Comparison of ENCODE assay signal across 21 cellular contexts in genomic region chr18:37396981-37397720, GRCh38.
DNase-seq lines count a peak whose midpoint lies in the region; ATAC-seq and TF ChIP-seq lines count a peak whose summit lies in the region.
"Had no signal": no experiment of that assay in that cellular context is flagged by ENCODE, and none has a peak within 500 bp of the region (broad histone marks: within the 10 kb centered on the region; RNA-seq: fewer than 3 reads in every experiment).

No MANE protein-coding gene starts in this region.

- no peak for TF ChIP-seq EP300 in esophagus muscularis mucosa (IDR thresholded peaks at IDR 0.05)

- no peaks in the 10 kb centered on the region for H3K36me3 ChIP-seq in esophagus muscularis mucosa
- H3K36me3 ChIP-seq: SJCRH30 had no signal

- WGBS in esophagus muscularis mucosa, result 66% methylated on average over 3 of the region's 5 CpGs

- DNase-seq in DMS79 treated with DMSO at 0.1 percent for 48 hours (lab: John Stamatoyannopoulos, UW), result peak; percentile 5
- no peak for DNase-seq in DMS79 (lab: John Stamatoyannopoulos, UW)
- peak; percentile 74 for DNase-seq in myocyte (ENCODE audit: low read depth)
- no peak for DNase-seq in NCI-H748 treated with DMSO at 0.1 percent for 48 hours (lab: John Stamatoyannopoulos, UW)
- no peak for DNase-seq in glutamatergic neuron
- no peak for DNase-seq in esophagus muscularis mucosa (ENCODE audit: extremely low spot score)
- DNase-seq: GF-D8, HCEC 1CT, Karpas-422, NCI-H1092, NCI-H2081, NCI-H82, PC-3 had no signal

- no peaks in the 10 kb centered on the region for H3K27me3 ChIP-seq in esophagus muscularis mucosa
- H3K27me3 ChIP-seq: SJCRH30 had no signal

- intact Hi-C loops in esophagus muscularis mucosa (cut with DNase I), result no loop called here

- no peak overlapping the region for H3K4me3 Mint-ChIP-seq in glutamatergic neuron (ENCODE audit: unreplicated experiment)
- H3K4me3 Mint-ChIP-seq: CD14-positive monocyte, GM23338, IgD-negative memory B cell had no signal

- no peaks in the 10 kb centered on the region for H3K36me3 Mint-ChIP-seq in glutamatergic neuron (ENCODE audit: unreplicated experiment)
- H3K36me3 Mint-ChIP-seq: CD14-positive monocyte had no signal

- H3K4me3 ChIP-seq in esophagus muscularis mucosa, result no peak overlapping the region
- H3K4me3 ChIP-seq: GM23338, SJCRH30 had no signal

- peaks cover 9 to 20% (median 17%) of the 10 kb centered on the region in 4 donors for H3K4me1 ChIP-seq in esophagus muscularis mucosa
- H3K4me1 ChIP-seq: SJCRH30 had no signal

- peaks cover 18% of the 10 kb centered on the region for H3K9me3 Mint-ChIP-seq in glutamatergic neuron (ENCODE audit: unreplicated experiment)
- H3K9me3 Mint-ChIP-seq: GM23338, IgD-negative memory B cell had no signal

- peaks cover 19% of the 10 kb centered on the region for H3K27me3 Mint-ChIP-seq in glutamatergic neuron (ENCODE audit: unreplicated experiment)

- no peak for TF ChIP-seq POLR2A in esophagus muscularis mucosa (IDR thresholded peaks at IDR 0.05; ENCODE audit: low read depth)

- ATAC-seq in GM21423 (IDR thresholded peaks at IDR 0.05; ENCODE audit: unreplicated experiment), result no peak
- ATAC-seq: GM23338, PC-3 had no signal

- peaks cover 59% of the 10 kb centered on the region for H3K4me1 Mint-ChIP-seq in glutamatergic neuron (ENCODE audit: low read depth, unreplicated experiment)
- H3K4me1 Mint-ChIP-seq: CD14-positive monocyte had no signal

- H3K27ac Mint-ChIP-seq in glutamatergic neuron (ENCODE audit: unreplicated experiment), result no peak overlapping the region
- H3K27ac Mint-ChIP-seq: CD14-positive monocyte, GM23338, IgD-negative memory B cell had no signal

- H3K9me3 ChIP-seq in esophagus muscularis mucosa, result no peaks in the 10 kb centered on the region
- H3K9me3 ChIP-seq: SJCRH30 had no signal

- TF ChIP-seq CTCF in glutamatergic neuron (IDR thresholded peaks at IDR 0.05; ENCODE audit: partially characterized antibody, unreplicated experiment) (no peak), esophagus muscularis mucosa (IDR thresholded peaks at IDR 0.05) (no peak)

- H3K27ac ChIP-seq in cingulate gyrus (ENCODE audit: low read depth, low read length), result peak overlapping the region; percentile 32
- no peak overlapping the region for H3K27ac ChIP-seq in esophagus muscularis mucosa (replicated peaks in 1 of 4)
- H3K27ac ChIP-seq: 22Rv1, RWPE1, SJCRH30 had no signal

Comparison
In these comparisons a context has a peak if more than half of its experiments do, and no peak if none do; other contexts are left out.
1. DNase-seq: peak in DMS79 treated with DMSO at 0.1 percent for 48 hours (single experiment) and myocyte (single experiment); none in DMS79 (single experiment), NCI-H748 treated with DMSO at 0.1 percent for 48 hours (single experiment), glutamatergic neuron (single experiment) and esophagus muscularis mucosa (single experiment).